In genomic region chrX:69501433-69501832, GRCh38 we compare ENCODE assay signal across 12 cellular contexts. TPM values are rescaled to one million over a fixed set of nuclear protein-coding genes. Genes with fewer than 3 reads are reported as not detected.
DNase-seq lines count a peak whose midpoint lies in the region; ATAC-seq and TF ChIP-seq lines count a peak whose summit lies in the region.
"Had no signal": no experiment of that assay in that cellular context is flagged by ENCODE, and none has a peak within 500 bp of the region (broad histone marks: within the 10 kb centered on the region; RNA-seq: fewer than 3 reads in every experiment).

No MANE protein-coding gene starts in this region.

- no peak overlapping the region for H3K56ac ChIP-seq in mesendoderm (ENCODE audit: low read length)

- H3K4me1 ChIP-seq in mesendoderm (ENCODE audit: control insufficient read depth, low read depth, low read length), result no peaks in the 10 kb centered on the region

- H2BK120ac ChIP-seq in mesendoderm (ENCODE audit: low read depth, low read length), result no peak overlapping the region

- H3K4me2 ChIP-seq in mesendoderm (ENCODE audit: low read length), result no peak overlapping the region

- ATAC-seq in GM19023 (IDR thresholded peaks at IDR 0.05; ENCODE audit: unreplicated experiment) (no peak), HG02571 (IDR thresholded peaks at IDR 0.05; ENCODE audit: unreplicated experiment) (no peak)
- ATAC-seq: Panc1 had no signal

- no peak overlapping the region for H4K5ac ChIP-seq in mesendoderm (ENCODE audit: low read length)

- no peak overlapping the region for H3K18ac ChIP-seq in mesendoderm (ENCODE audit: low read length)

- DNase-seq in DMS53 (lab: John Stamatoyannopoulos, UW) (peak; percentile 31), DMS53 treated with DMSO at 0.1 percent for 48 hours (lab: John Stamatoyannopoulos, UW; ENCODE audit: unreplicated experiment) (no peak), MG63 (peak; percentile 5), choroid plexus epithelial cell (ENCODE audit: low read depth) (peak; percentile 6), mesendoderm (peak; percentile 87)
- DNase-seq in stimulated activated CD4-positive, alpha-beta T cell treated with anti-CD3 and anti-CD28 coated beads, Interleukin-2, amount 100 ng/mL, for 48 hours, result no peak
- DNase-seq: 8988T, dorsolateral prefrontal cortex had no signal

- H3K27me3 ChIP-seq in MG63 (0 out of 2 replicates have a peak, but pooled peaks cover 2% of the 10 kb centered on the region), mesendoderm (ENCODE audit: insufficient read depth, low read length, poor library complexity) (no peaks in the 10 kb centered on the region)

- H2BK5ac ChIP-seq in mesendoderm (ENCODE audit: low read length), result no peak overlapping the region

- H3K4ac ChIP-seq in mesendoderm (ENCODE audit: low read depth, low read length), result no peak overlapping the region

- no peak overlapping the region for H3K23ac ChIP-seq in mesendoderm (ENCODE audit: low read length)

- no peak overlapping the region for H3K4me3 ChIP-seq in MG63
- H3K4me3 ChIP-seq in choroid plexus epithelial cell (ENCODE audit: low read depth, low read length), result no peak overlapping the region
- H3K4me3 ChIP-seq in mesendoderm (ENCODE audit: low read length), result no peak overlapping the region
- H3K4me3 ChIP-seq: dorsolateral prefrontal cortex, suprapubic skin had no signal

- TF ChIP-seq CTCF in choroid plexus epithelial cell (conservative IDR thresholded peaks at IDR 0.05; ENCODE audit: low read depth, low read length), result no peak

- no peak overlapping the region for H2AK5ac ChIP-seq in mesendoderm (ENCODE audit: low read length)

- no peak overlapping the region for H2BK15ac ChIP-seq in mesendoderm (replicated peaks; ENCODE audit: low read depth)

- no CpG with 5 or more reads among the region's 3 CpGs for WGBS in mesendoderm (ENCODE audit: extremely low coverage, insufficient coverage, low lambda C conversion rate)

- H3K9ac ChIP-seq in mesendoderm (ENCODE audit: low read length), result no peak overlapping the region

- no peak overlapping the region for H3K27ac ChIP-seq in mesendoderm (ENCODE audit: low read depth, low read length)
- H3K27ac ChIP-seq: dorsolateral prefrontal cortex, suprapubic skin had no signal

- no peaks in the 10 kb centered on the region for H3K9me3 ChIP-seq in MG63
- H3K9me3 ChIP-seq: suprapubic skin had no signal

- H3K79me1 ChIP-seq in mesendoderm (ENCODE audit: low read length), result no peaks in the 10 kb centered on the region

- no peak overlapping the region for H4K8ac ChIP-seq in mesendoderm (ENCODE audit: low read depth, low read length)

- H3K79me2 ChIP-seq in mesendoderm (ENCODE audit: control insufficient read depth, insufficient read depth, low read length), result no peaks in the 10 kb centered on the region

- H3K36me3 ChIP-seq in MG63 (no peaks in the 10 kb centered on the region), mesendoderm (ENCODE audit: control insufficient read depth, insufficient read depth, low read length) (no peaks in the 10 kb centered on the region)
- H3K36me3 ChIP-seq: suprapubic skin had no signal

RNA-seq across cellular contexts. Expression of gene NALF2, which starts 2.7 kb away (rescaled TPM):
- not detected in 2 replicates for total RNA-seq in MG63 (2014; rRNA removed; shearing (Covaris generic); ENCODE audit: low replicate concordance)
- 4.4 TPM for polyA plus RNA-seq in mesendoderm (2013, experiment 1 of 2)
- polyA plus RNA-seq in mesendoderm (2013, experiment 2 of 2), result 4.7 TPM

Comparison
In these comparisons a context has a peak if more than half of its experiments do, and no peak if none do; other contexts are left out.
1. DNase-seq: peak in DMS53 (single experiment), MG63 (single experiment), choroid plexus epithelial cell (single experiment) and mesendoderm (single experiment); none in DMS53 treated with DMSO at 0.1 percent for 48 hours (single experiment) and stimulated activated CD4-positive, alpha-beta T cell treated with anti-CD3 and anti-CD28 coated beads, Interleukin-2, amount 100 ng/mL, for 48 hours (0 of 2).